In the genomic region with DNA sequence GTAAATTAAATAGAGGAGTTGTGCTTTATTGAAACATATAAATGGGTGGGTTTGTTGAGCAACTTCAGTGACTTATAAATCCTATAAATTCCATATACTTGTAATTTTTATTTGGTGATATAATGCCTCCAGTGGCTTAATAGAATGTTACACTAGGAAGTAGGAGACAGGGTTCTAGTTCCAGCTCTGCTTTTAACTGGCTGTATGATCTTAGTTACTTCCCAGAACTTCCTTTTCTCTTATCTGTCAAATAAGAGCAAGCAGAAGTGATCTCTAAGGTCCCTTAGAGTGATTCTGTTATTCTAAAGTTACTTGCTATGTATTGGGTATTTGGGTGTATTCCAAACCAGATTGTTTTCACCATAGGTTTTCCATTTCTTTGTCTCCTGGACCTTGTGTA, we compare ENCODE assay signal across 17 cellular contexts.
"Had no signal": no experiment of that assay in that cellular context is flagged by ENCODE, and none has a peak within 500 bp of the region (broad histone marks: within the 10 kb centered on the region; RNA-seq: fewer than 3 reads in every experiment).

No MANE protein-coding gene starts in this region.

- H3K4me2 ChIP-seq: smooth muscle cell had no signal

- DNase-seq: activated B cell treated with CpG ODN at 0.5 μM for 24 hours; activated CD4-positive, alpha-beta T cell treated with anti-CD3 and anti-CD28 coated beads for 48 hours; activated CD8-positive, alpha-beta T cell treated with anti-CD3 and anti-CD28 coated beads for 36 hours; activated effector memory CD4-positive, alpha-beta T cell treated with Interleukin-2 at 50 U/mL for 16 hours; activated T-cell treated with anti-CD3 and anti-CD28 coated beads, Interleukin-2, amount 50 U/mL, for 4 hours; adrenal gland; effector CD4-positive, alpha-beta T cell; glutamatergic neuron; left ventricle myocardium inferior; naive B cell; ovary; right lobe of liver; stimulated activated naive CD8-positive, alpha-beta T cell treated with anti-CD3 and anti-CD28 coated beads, Interleukin-15, Interleukin-2, amounts not matched to agents 100 U/mL and 50 U/mL, for 24 hours; transverse colon had no signal

- H3K36me3 ChIP-seq: adrenal gland, left ventricle myocardium inferior, ovary, right lobe of liver, transverse colon had no signal

- H3K27ac ChIP-seq: adrenal gland, cardiac muscle cell, coronary artery, left ventricle myocardium inferior, ovary, right lobe of liver, transverse colon had no signal

- H3K9me3 ChIP-seq: adrenal gland, left ventricle myocardium inferior, ovary, right lobe of liver, transverse colon had no signal

- H3K4me3 ChIP-seq: adrenal gland, cardiac muscle cell, coronary artery, left ventricle myocardium inferior, ovary, right lobe of liver, smooth muscle cell, transverse colon had no signal

- ATAC-seq: activated CD8-positive, alpha-beta T cell treated with anti-CD3 and anti-CD28 coated beads for 36 hours; activated T-cell treated with anti-CD3 and anti-CD28 coated beads, Interleukin-2, amount 50 U/mL, for 4 hours; right lobe of liver; stimulated activated naive CD8-positive, alpha-beta T cell treated with anti-CD3 and anti-CD28 coated beads, Interleukin-15, Interleukin-2, amounts not matched to agents 100 U/mL and 50 U/mL, for 24 hours had no signal

- H3K4me1 ChIP-seq: adrenal gland, left ventricle myocardium inferior, right lobe of liver, transverse colon had no signal
